ENCODE assay signal across 14 cellular contexts in genomic region chr15:75195766-75196241, GRCh38. TPM values are rescaled to one million over a fixed set of nuclear protein-coding genes. Genes with fewer than 3 reads are reported as not detected.
A peak's percentile ranks its signal among the peaks of the same experiment; 100 is the strongest.
DNase-seq lines count a peak whose midpoint lies in the region; ATAC-seq and TF ChIP-seq lines count a peak whose summit lies in the region.
"Had no signal": no experiment of that assay in that cellular context is flagged by ENCODE, and none has a peak within 500 bp of the region (broad histone marks: within the 10 kb centered on the region; RNA-seq: fewer than 3 reads in every experiment).

No MANE protein-coding gene starts in this region.

- peak overlapping the region in 1 of 2 donors; percentile 53 for H3K27ac ChIP-seq in ovary
- H3K27ac ChIP-seq: HL-60, lower lobe of right lung had no signal

- TF ChIP-seq CTCF in ovary (IDR thresholded peaks at IDR 0.05) = no peak

- no peaks in the 10 kb centered on the region for H3K9me3 Mint-ChIP-seq in natural killer cell treated with Interleukin-12 subunit alpha and Interleukin-12 subunit beta and Interleukin-15 and Interleukin-18, amount 100 ng/mL, for 72 hours
- H3K9me3 Mint-ChIP-seq: CD4-positive, alpha-beta memory T cell; neural crest cell; T-cell had no signal

- no peak for TF ChIP-seq POLR2A in ovary (IDR thresholded peaks at IDR 0.05)

- H3K4me3 Mint-ChIP-seq in natural killer cell treated with Interleukin-12 subunit alpha and Interleukin-12 subunit beta and Interleukin-15 and Interleukin-18, amount 100 ng/mL, for 72 hours = no peak overlapping the region
- H3K4me3 Mint-ChIP-seq: CD4-positive, alpha-beta memory T cell; neural crest cell; T-cell had no signal

- ATAC-seq in HG03139 (IDR thresholded peaks at IDR 0.05; ENCODE audit: unreplicated experiment) = no peak
- no peak for ATAC-seq in natural killer cell treated with Interleukin-12 subunit alpha and Interleukin-12 subunit beta and Interleukin-15 and Interleukin-18, amount 100 ng/mL, for 72 hours
- ATAC-seq: T-cell had no signal

- no peaks in the 10 kb centered on the region for H3K36me3 Mint-ChIP-seq in natural killer cell treated with Interleukin-12 subunit alpha and Interleukin-12 subunit beta and Interleukin-15 and Interleukin-18, amount 100 ng/mL, for 72 hours
- H3K36me3 Mint-ChIP-seq: CD4-positive, alpha-beta memory T cell; T-cell had no signal

- no peaks in the 10 kb centered on the region for H3K27me3 ChIP-seq in H7 (ENCODE audit: control insufficient read depth, insufficient read depth, low read length)
- H3K27me3 ChIP-seq in ovary = no peaks in the 10 kb centered on the region

- no peak for TF ChIP-seq EP300 in ovary (IDR thresholded peaks at IDR 0.05)

- H3K9me3 ChIP-seq in ovary = no peaks in the 10 kb centered on the region
- H3K9me3 ChIP-seq: lower lobe of right lung had no signal

- H3K4me1 ChIP-seq in ovary (ENCODE audit: insufficient read depth) = peaks cover 10% of the 10 kb centered on the region

- no peaks in the 10 kb centered on the region for H3K36me3 ChIP-seq in H7 (replicated peaks; ENCODE audit: control insufficient read depth, insufficient read depth, low read length)
- no peaks in the 10 kb centered on the region for H3K36me3 ChIP-seq in ovary
- H3K36me3 ChIP-seq: lower lobe of right lung had no signal

- no peaks in the 10 kb centered on the region for H3K27me3 Mint-ChIP-seq in natural killer cell treated with Interleukin-12 subunit alpha and Interleukin-12 subunit beta and Interleukin-15 and Interleukin-18, amount 100 ng/mL, for 72 hours
- H3K27me3 Mint-ChIP-seq: CD4-positive, alpha-beta memory T cell had no signal

- intact Hi-C loops in ovary (cut with DNase I) = no loop called here

- DNase-seq in H7 (peak; percentile 87), NCI-H146 (lab: John Stamatoyannopoulos, UW) (peak; percentile 91), SHP77 treated with DMSO at 0.1 percent for 48 hours (lab: John Stamatoyannopoulos, UW) (peak; percentile 49), ovary (peak; percentile 67 to 80 (median 74)), SW480 (ENCODE audit: low spot score) (no peak)
- no peak for DNase-seq in natural killer cell treated with Interleukin-12 subunit alpha and Interleukin-12 subunit beta and Interleukin-15 and Interleukin-18, amount 100 ng/mL, for 72 hours (ENCODE audit: low spot score)
- DNase-seq: activated CD4-positive, CD25-positive, alpha-beta regulatory T cell treated with anti-CD3 and anti-CD28 coated beads, Interleukin-2, amount 50 U/mL, for 72 hours; CD4-positive, alpha-beta memory T cell; erythroblast; lower lobe of right lung; T-cell had no signal

- H3K4me3 ChIP-seq in H7 (ENCODE audit: insufficient read depth, low read depth, low read length) = no peak overlapping the region
- H3K4me3 ChIP-seq in ovary = no peak overlapping the region
- H3K4me3 ChIP-seq: lower lobe of right lung had no signal

- no peak overlapping the region for H3K27ac Mint-ChIP-seq in natural killer cell treated with Interleukin-12 subunit alpha and Interleukin-12 subunit beta and Interleukin-15 and Interleukin-18, amount 100 ng/mL, for 72 hours
- H3K27ac Mint-ChIP-seq: CD4-positive, alpha-beta memory T cell; T-cell had no signal

- 30 to 47% (median 40%) methylated on average over 14 of the region's 14 CpGs for WGBS in ovary, 3 donors

- H3K4me1 Mint-ChIP-seq in natural killer cell treated with Interleukin-12 subunit alpha and Interleukin-12 subunit beta and Interleukin-15 and Interleukin-18, amount 100 ng/mL, for 72 hours (ENCODE audit: low read depth in 2 of 2) = peaks cover 19 to 21% of the 10 kb centered on the region in 2 donors

RNA-seq across cellular contexts. Expression of gene C15orf39, which starts 5.9 kb away (rescaled TPM):
- 35.9 and 37.1 TPM in 2 replicates for total RNA-seq in H7 (2014; rRNA removed; shearing (Covaris generic))
- 10 to 100 TPM; 16.8 to 66.1 (median 46.4) TPM for total RNA-seq in ovary
- 10 to 100 TPM in 1 of 2 donors, 1 to 10 TPM in 1; 4.8 to 19.5 TPM for polyA plus RNA-seq in ovary
- 10 to 100 TPM; 26.8 to 30.3 TPM for total RNA-seq in natural killer cell treated with Interleukin-12 subunit alpha and Interleukin-12 subunit beta and Interleukin-15 and Interleukin-18, amount 100 ng/mL, for 72 hours

Comparison
In these comparisons a context has a peak if more than half of its experiments do, and no peak if none do; other contexts are left out.
1. DNase-seq: peak in H7 (single experiment), NCI-H146 (single experiment), SHP77 treated with DMSO at 0.1 percent for 48 hours (single experiment) and ovary (5 of 5); none in SW480 (single experiment) and natural killer cell treated with Interleukin-12 subunit alpha and Interleukin-12 subunit beta and Interleukin-15 and Interleukin-18, amount 100 ng/mL, for 72 hours (single experiment).